Comparison of ENCODE assay signal across 1 cellular context in the genomic region with DNA sequence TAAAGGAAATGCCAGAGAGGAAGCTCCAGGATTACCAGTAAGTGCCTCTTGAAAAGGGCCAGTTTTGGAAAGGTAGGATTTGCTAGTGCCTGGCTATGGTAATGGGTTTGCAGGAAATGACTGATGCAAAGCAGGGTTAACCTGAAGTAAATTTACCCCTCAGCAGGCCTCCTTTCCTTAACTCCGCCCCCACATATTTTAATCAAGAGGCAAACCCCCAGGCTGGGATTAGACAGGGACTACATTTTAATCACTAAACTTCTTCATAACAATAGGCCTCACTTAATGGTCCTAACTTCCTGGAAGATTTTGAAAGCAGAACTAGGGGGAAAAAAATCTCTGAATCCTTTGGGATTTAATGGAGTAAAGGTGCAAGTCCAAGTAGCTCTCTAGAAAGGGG.
TF ChIP-seq lines count a peak whose summit lies in the region.

No MANE protein-coding gene starts in this region.

TF ChIP-seq in H1, 55 proteins besides CTCF, POLR2A, EP300 and RAD21:
- TF ChIP-seq HDAC2 (IDR thresholded peaks at IDR 0.05; ENCODE audit: borderline replicate concordance in 1 of 2, low read depth in 2 of 2, low read length in 2 of 2) (no peak), NANOG (IDR thresholded peaks at IDR 0.05; ENCODE audit: insufficient read depth, low read depth, low read length, poor library complexity, severe bottlenecking) (peak; percentile 4)
TF ChIP-seq in H1: peak in this region for 1.
